ENCODE assay signal across 8 cellular contexts in the genomic region with DNA sequence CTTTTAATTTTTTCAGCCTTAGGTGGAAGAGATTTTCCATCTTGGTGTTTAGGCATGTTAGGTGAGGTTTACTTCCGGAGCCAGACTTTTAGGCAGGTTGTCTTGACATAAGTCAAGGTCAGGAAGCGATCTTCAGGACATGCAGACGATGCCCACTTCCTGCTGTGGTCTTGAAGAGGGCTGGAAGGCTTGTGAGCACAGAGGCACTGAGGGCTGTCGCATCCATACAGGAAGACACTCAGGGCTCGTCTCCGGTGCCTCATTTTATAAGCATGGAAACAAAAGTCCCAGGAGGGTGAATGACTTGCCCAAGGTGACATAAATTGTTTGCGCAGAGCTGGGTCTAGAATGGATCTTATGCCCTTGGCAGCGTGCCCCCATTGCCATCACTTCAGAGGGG. TPM values are rescaled to one million over a fixed set of nuclear protein-coding genes. Genes with fewer than 3 reads are reported as not detected.
DNase-seq lines count a peak whose midpoint lies in the region; ATAC-seq and TF ChIP-seq lines count a peak whose summit lies in the region.

No MANE protein-coding gene starts in this region.

- no peaks in the 10 kb centered on the region for H3K27me3 Mint-ChIP-seq in CD4-positive, alpha-beta memory T cell
- no peaks in the 10 kb centered on the region for H3K27me3 Mint-ChIP-seq in activated naive CD8-positive, alpha-beta T cell treated with anti-CD3 and anti-CD28 coated beads, Interleukin-2, amount 50 U/mL, for 24 hours
- no peaks in the 10 kb centered on the region for H3K27me3 Mint-ChIP-seq in neural crest cell (ENCODE audit: low read depth)

- H3K36me3 Mint-ChIP-seq in CD4-positive, alpha-beta memory T cell = peaks cover 4 to 16% of the 10 kb centered on the region in 2 donors
- H3K36me3 Mint-ChIP-seq in activated naive CD8-positive, alpha-beta T cell treated with anti-CD3 and anti-CD28 coated beads, Interleukin-2, amount 50 U/mL, for 24 hours (ENCODE audit: low read depth) = peaks cover 10% of the 10 kb centered on the region
- no peaks in the 10 kb centered on the region for H3K36me3 Mint-ChIP-seq in neural crest cell (ENCODE audit: low read depth)

- H3K4me2 ChIP-seq in OCI-LY3 (ENCODE audit: low read length) (peak overlapping the region; percentile 78; the same call in 1 of the 2 replicates), GM23248 (ENCODE audit: unreplicated experiment) (no peak overlapping the region)

- peaks cover 92% of the 10 kb centered on the region for H4K20me1 ChIP-seq in OCI-LY3 (ENCODE audit: insufficient read depth, low read length)
- peaks cover 15% of the 10 kb centered on the region for H4K20me1 ChIP-seq in GM23248 (ENCODE audit: insufficient read depth)

- WGBS in lower leg skin, 2 donors = 45 to 56% methylated on average over 8 of the region's 8 CpGs
- WGBS in GM23248 (ENCODE audit: low coverage in 1 of 2, low lambda C conversion rate in 2 of 2, missing lambda C conversion rate in 2 of 2), 2 experiments = 95 to 96% methylated on average over 8 of the region's 8 CpGs

- H3K4me1 ChIP-seq in CD4-positive, alpha-beta memory T cell (ENCODE audit: insufficient read depth, low read length) = peaks cover 95% of the 10 kb centered on the region
- H3K4me1 ChIP-seq in OCI-LY3 (ENCODE audit: low read length) = peaks cover 56% of the 10 kb centered on the region
- peaks cover 34% of the 10 kb centered on the region for H3K4me1 ChIP-seq in GM23248 (ENCODE audit: insufficient read depth)

- H3K9me3 Mint-ChIP-seq in CD4-positive, alpha-beta memory T cell = no peaks in the 10 kb centered on the region
- no peaks in the 10 kb centered on the region for H3K9me3 Mint-ChIP-seq in activated naive CD8-positive, alpha-beta T cell treated with anti-CD3 and anti-CD28 coated beads, Interleukin-2, amount 50 U/mL, for 24 hours
- H3K9me3 Mint-ChIP-seq in neural crest cell = no peaks in the 10 kb centered on the region

- peak overlapping the region; percentile 26 to 86 (median 82) for H3K4me3 Mint-ChIP-seq in CD4-positive, alpha-beta memory T cell
- H3K4me3 Mint-ChIP-seq in activated naive CD8-positive, alpha-beta T cell treated with anti-CD3 and anti-CD28 coated beads, Interleukin-2, amount 50 U/mL, for 24 hours = peak overlapping the region; percentile 33
- H3K4me3 Mint-ChIP-seq in neural crest cell = no peak overlapping the region

- POLR2A ChIA-PET in CD4-positive, alpha-beta memory T cell (lab: Charles Lee; ENCODE audit: partially characterized antibody) = interaction anchor here (0.8 to 3.0 kb wide), 6 partner anchors 14 to 30 kb away, joined by 3 to 28 read pairs (median 6); partner anchors contain the start of gene MARK2

- no peak overlapping the region for H2AFZ ChIP-seq in OCI-LY3 (ENCODE audit: low read depth, low read length)
- H2AFZ ChIP-seq in GM23248 = no peak overlapping the region

- H3K4me1 Mint-ChIP-seq in CD4-positive, alpha-beta memory T cell = peaks cover 61 to 97% (median 83%) of the 10 kb centered on the region in 4 donors
- H3K4me1 Mint-ChIP-seq in activated naive CD8-positive, alpha-beta T cell treated with anti-CD3 and anti-CD28 coated beads, Interleukin-2, amount 50 U/mL, for 24 hours = peaks cover 93% of the 10 kb centered on the region
- peaks cover 52% of the 10 kb centered on the region for H3K4me1 Mint-ChIP-seq in neural crest cell

- intact Hi-C loops in CD4-positive, alpha-beta memory T cell (cut with micrococcal nuclease) = no loop called here
- intact Hi-C loops in lower leg skin (cut with DNase I; ENCODE audit: low total_unique reads) = no loop called here

- H3K4me3 ChIP-seq in CD4-positive, alpha-beta memory T cell (ENCODE audit: low read length in 2 of 2) = peak overlapping the region in 1 of 2 donors; percentile 39
- H3K4me3 ChIP-seq in OCI-LY3 (ENCODE audit: low read length) (no peak overlapping the region), lower leg skin (ENCODE audit: low read depth, poor library complexity, severe bottlenecking) (no peak overlapping the region), GM23248 (no peak overlapping the region)

- peak overlapping the region; percentile 84 to 93 (median 86) for H3K27ac Mint-ChIP-seq in CD4-positive, alpha-beta memory T cell
- H3K27ac Mint-ChIP-seq in activated naive CD8-positive, alpha-beta T cell treated with anti-CD3 and anti-CD28 coated beads, Interleukin-2, amount 50 U/mL, for 24 hours = peak overlapping the region; percentile 75
- H3K27ac Mint-ChIP-seq in neural crest cell (ENCODE audit: unreplicated experiment) = peak overlapping the region; percentile 27

- TF ChIP-seq CTCF in OCI-LY3 (IDR thresholded peaks at IDR 0.05; ENCODE audit: low read depth, low read length) = no peak
- no peak for TF ChIP-seq CTCF in neural crest cell (conservative IDR thresholded peaks at IDR 0.05)
- TF ChIP-seq CTCF in lower leg skin (IDR thresholded peaks at IDR 0.05) = no peak

- in situ Hi-C loops in GM23248 (cut with MboI) = no loop called here

- DNase-seq in CD4-positive, alpha-beta memory T cell = peak; percentile 57 to 78 (median 63)
- DNase-seq in activated naive CD8-positive, alpha-beta T cell treated with anti-CD3 and anti-CD28 coated beads, Interleukin-2, amount 50 U/mL, for 24 hours = peak; percentile 42
- no peak for DNase-seq in neural crest cell (ENCODE audit: low read depth, low spot score)
- DNase-seq in NCI-H2196 treated with DMSO at 0.1 percent for 48 hours (lab: John Stamatoyannopoulos, UW; ENCODE audit: unreplicated experiment) = no peak
- DNase-seq in lower leg skin (ENCODE audit: low spot score in 2 of 2) = no peak
- DNase-seq in GM23248 = no peak

- peak overlapping the region; percentile 43 for H3K27ac ChIP-seq in CD4-positive, alpha-beta memory T cell (ENCODE audit: low read depth, low read length)
- H3K27ac ChIP-seq in OCI-LY3 (ENCODE audit: low read length) = no peak overlapping the region
- no peak overlapping the region for H3K27ac ChIP-seq in GM23248

- H3K27me3 ChIP-seq in CD4-positive, alpha-beta memory T cell (ENCODE audit: insufficient read depth, low read length) = no peaks in the 10 kb centered on the region
- H3K27me3 ChIP-seq in OCI-LY3 (ENCODE audit: low read depth, low read length) (no peaks in the 10 kb centered on the region), GM23248 (replicated peaks; ENCODE audit: insufficient read depth) (no peaks in the 10 kb centered on the region)

- CTCF ChIA-PET in CD4-positive, alpha-beta memory T cell (lab: Charles Lee; ENCODE audit: partially characterized antibody) = interaction anchor here (1.0 to 4.9 kb wide), 4 partner anchors 7 to 76 kb away, joined by 3 to 37 read pairs (median 4); partner anchors contain the start of gene MARK2

- H3K9ac ChIP-seq in OCI-LY3 (ENCODE audit: low read length) (no peak overlapping the region), GM23248 (no peak overlapping the region)

- peak; percentile 27 for ATAC-seq in activated naive CD8-positive, alpha-beta T cell treated with anti-CD3 and anti-CD28 coated beads, Interleukin-2, amount 50 U/mL, for 24 hours
- no peak for ATAC-seq in HG03469 (IDR thresholded peaks at IDR 0.05; ENCODE audit: unreplicated experiment)

- no peaks in the 10 kb centered on the region for H3K36me3 ChIP-seq in CD4-positive, alpha-beta memory T cell (ENCODE audit: insufficient read depth, low read length)
- peaks cover 39% of the 10 kb centered on the region for H3K36me3 ChIP-seq in OCI-LY3 (replicated peaks; ENCODE audit: low read depth, low read length)
- H3K36me3 ChIP-seq in GM23248 (ENCODE audit: low read depth) = no peaks in the 10 kb centered on the region

- H3K9me3 ChIP-seq in CD4-positive, alpha-beta memory T cell (ENCODE audit: control insufficient read depth in 1 of 2, low read length in 2 of 2) = no peaks in the 10 kb centered on the region
- H3K9me3 ChIP-seq in OCI-LY3 (ENCODE audit: insufficient read depth, low read length) (no peaks in the 10 kb centered on the region), GM23248 (ENCODE audit: low read depth) (no peaks in the 10 kb centered on the region)

- H3K79me2 ChIP-seq in OCI-LY3 (ENCODE audit: low read length) (peaks cover 94% of the 10 kb centered on the region), GM23248 (ENCODE audit: insufficient read depth) (peaks cover 87% of the 10 kb centered on the region)

- TF ChIP-seq POLR2A in lower leg skin (IDR thresholded peaks at IDR 0.05) = no peak

- no peaks in the 10 kb centered on the region for H3K9me2 ChIP-seq in GM23248 (ENCODE audit: insufficient read depth)

- peaks cover 30% of the 10 kb centered on the region for H3F3A ChIP-seq in GM23248 (ENCODE audit: insufficient read depth)

RNA-seq across cellular contexts. Expression of gene MARK2, which starts 30.8 kb away (rescaled TPM):
- 10 to 100 TPM; 60.4 to 68.0 TPM for total RNA-seq in CD4-positive, alpha-beta memory T cell
- polyA plus RNA-seq in CD4-positive, alpha-beta memory T cell = 10 to 100 TPM; 25.1 to 60.3 TPM
- total RNA-seq in neural crest cell (42.4 and 42.9 TPM in 2 replicates), lower leg skin (10 to 100 TPM; 78.3 to 87.2 (median 81.2) TPM)
- 14.8 and 15.8 TPM in 2 replicates for total RNA-seq in GM23248 (2014; rRNA removed; shearing (Covaris generic))
- 8.6 and 8.9 TPM in 2 replicates for polyA plus RNA-seq in GM23248 (2016; fragmentation: Nextera tagmentation; extraction: Ambion mirVana)

RNA-seq across cellular contexts. Expression of gene RCOR2, which starts 47.3 kb away (rescaled TPM):
- not detected for total RNA-seq in CD4-positive, alpha-beta memory T cell
- not detected for polyA plus RNA-seq in CD4-positive, alpha-beta memory T cell
- total RNA-seq in neural crest cell (107 and 108 TPM in 2 replicates), lower leg skin (under 1 TPM in 1 of 4 donors, not detected in 3; 0.16 TPM)
- total RNA-seq in GM23248 (2014; rRNA removed; shearing (Covaris generic)) = 0.89 and 1.8 TPM in 2 replicates
- polyA plus RNA-seq in GM23248 (2016; fragmentation: Nextera tagmentation; extraction: Ambion mirVana) = 0.24 TPM in 1 of 2 replicates, not detected in the other

RNA-seq across cellular contexts. Expression of gene SPINDOC, which starts 56.4 kb away (rescaled TPM):
- total RNA-seq in CD4-positive, alpha-beta memory T cell = 10 to 100 TPM; 12.0 to 14.8 TPM
- polyA plus RNA-seq in CD4-positive, alpha-beta memory T cell = under 1 TPM; 0.63 to 0.95 TPM
- total RNA-seq in neural crest cell = 104 and 107 TPM in 2 replicates
- 1 to 10 TPM; 5.1 to 8.3 (median 6.0) TPM for total RNA-seq in lower leg skin
- total RNA-seq in GM23248 (2014; rRNA removed; shearing (Covaris generic)) = 10.6 and 15.3 TPM in 2 replicates
- polyA plus RNA-seq in GM23248 (2016; fragmentation: Nextera tagmentation; extraction: Ambion mirVana) = 0.30 and 0.86 TPM in 2 replicates

Comparison
In these comparisons a context has a peak if more than half of its experiments do, and no peak if none do; other contexts are left out.
1. DNase-seq: peak in CD4-positive, alpha-beta memory T cell (5 of 5) and activated naive CD8-positive, alpha-beta T cell treated with anti-CD3 and anti-CD28 coated beads, Interleukin-2, amount 50 U/mL, for 24 hours (single experiment); none in neural crest cell (single experiment), NCI-H2196 treated with DMSO at 0.1 percent for 48 hours (single experiment), lower leg skin (0 of 2) and GM23248 (single experiment).
2. H3K27ac Mint-ChIP-seq: peak in every context shown above with its lines; median percentile 86 in CD4-positive, alpha-beta memory T cell; 75 in activated naive CD8-positive, alpha-beta T cell treated with anti-CD3 and anti-CD28 coated beads, Interleukin-2, amount 50 U/mL, for 24 hours; 27 in neural crest cell.
3. RNA of gene RCOR2, which starts 47.3 kb away (total RNA-seq): 107 to 108 TPM in neural crest cell; 0.89 to 1.8 TPM in GM23248, 0.16 TPM in lower leg skin and not detected in CD4-positive, alpha-beta memory T cell; every median in the first group is over 10 times any median in the second.